In the genomic region with DNA sequence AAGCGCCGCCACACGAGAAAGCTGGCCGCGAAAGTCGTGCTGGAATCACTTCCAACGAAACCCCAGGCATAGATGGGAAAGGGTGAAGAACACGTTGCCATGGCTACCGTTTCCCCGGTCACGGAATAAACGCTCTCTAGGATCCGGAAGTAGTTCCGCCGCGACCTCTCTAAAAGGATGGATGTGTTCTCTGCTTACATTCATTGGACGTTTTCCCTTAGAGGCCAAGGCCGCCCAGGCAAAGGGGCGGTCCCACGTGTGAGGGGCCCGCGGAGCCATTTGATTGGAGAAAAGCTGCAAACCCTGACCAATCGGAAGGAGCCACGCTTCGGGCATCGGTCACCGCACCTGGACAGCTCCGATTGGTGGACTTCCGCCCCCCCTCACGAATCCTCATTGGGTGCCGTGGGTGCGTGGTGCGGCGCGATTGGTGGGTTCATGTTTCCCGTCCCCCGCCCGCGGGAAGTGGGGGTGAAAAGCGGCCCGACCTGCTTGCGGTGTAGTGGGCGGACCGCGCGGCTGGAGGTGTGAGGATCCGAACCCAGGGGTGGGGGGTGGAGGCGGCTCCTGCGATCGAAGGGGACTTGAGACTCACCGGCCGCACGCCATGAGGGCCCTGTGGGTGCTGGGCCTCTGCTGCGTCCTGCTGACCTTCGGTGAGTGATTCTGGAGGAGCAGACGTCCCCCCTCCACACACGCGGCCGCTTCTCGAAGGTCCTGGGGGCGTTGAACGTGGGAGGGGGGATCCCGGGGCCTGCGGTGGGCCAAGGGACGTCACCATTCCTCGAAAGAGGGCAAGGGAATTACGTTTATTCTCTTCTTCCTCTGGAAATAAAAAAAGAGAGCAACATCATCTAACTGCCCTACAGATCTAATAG, we compare ENCODE assay signal across 1 cellular context.
TF ChIP-seq lines count a peak whose summit lies in the region.

Gene HSP90B1 (plus strand): TSS at position 502 of the 878 bp plus-strand sequence. CDS start 106 bp downstream, at position 608.

TF ChIP-seq in SK-N-SH, 30 proteins besides CTCF, POLR2A, EP300 and RAD21 (continued from another document):
- TF ChIP-seq, protein P1, sequence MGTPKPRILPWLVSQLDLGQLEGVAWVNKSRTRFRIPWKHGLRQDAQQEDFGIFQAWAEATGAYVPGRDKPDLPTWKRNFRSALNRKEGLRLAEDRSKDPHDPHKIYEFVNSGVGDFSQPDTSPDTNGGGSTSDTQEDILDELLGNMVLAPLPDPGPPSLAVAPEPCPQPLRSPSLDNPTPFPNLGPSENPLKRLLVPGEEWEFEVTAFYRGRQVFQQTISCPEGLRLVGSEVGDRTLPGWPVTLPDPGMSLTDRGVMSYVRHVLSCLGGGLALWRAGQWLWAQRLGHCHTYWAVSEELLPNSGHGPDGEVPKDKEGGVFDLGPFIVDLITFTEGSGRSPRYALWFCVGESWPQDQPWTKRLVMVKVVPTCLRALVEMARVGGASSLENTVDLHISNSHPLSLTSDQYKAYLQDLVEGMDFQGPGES (IDR thresholded peaks at IDR 0.05; ENCODE audit: low read depth, low read length), result peak; percentile 72
- TF ChIP-seq, protein P2, sequence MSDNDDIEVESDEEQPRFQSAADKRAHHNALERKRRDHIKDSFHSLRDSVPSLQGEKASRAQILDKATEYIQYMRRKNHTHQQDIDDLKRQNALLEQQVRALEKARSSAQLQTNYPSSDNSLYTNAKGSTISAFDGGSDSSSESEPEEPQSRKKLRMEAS (IDR thresholded peaks at IDR 0.05; ENCODE audit: low read depth), result peak; percentile 89; the same call in 1 of the 2 replicates
- TF ChIP-seq GABPA (IDR thresholded peaks at IDR 0.05; ENCODE audit: low read depth) (peak; percentile 88), ELF1 (IDR thresholded peaks at IDR 0.05) (no peak), CHD2 (IDR thresholded peaks at IDR 0.05; ENCODE audit: low read length, partially characterized antibody) (peak; percentile 55), MXI1 (IDR thresholded peaks at IDR 0.05; ENCODE audit: low read depth, low read length) (peak; percentile 84)
TF ChIP-seq in SK-N-SH: peak in this region for 13.
